Comparison of ENCODE assay signal across 29 cellular contexts in the genomic region with DNA sequence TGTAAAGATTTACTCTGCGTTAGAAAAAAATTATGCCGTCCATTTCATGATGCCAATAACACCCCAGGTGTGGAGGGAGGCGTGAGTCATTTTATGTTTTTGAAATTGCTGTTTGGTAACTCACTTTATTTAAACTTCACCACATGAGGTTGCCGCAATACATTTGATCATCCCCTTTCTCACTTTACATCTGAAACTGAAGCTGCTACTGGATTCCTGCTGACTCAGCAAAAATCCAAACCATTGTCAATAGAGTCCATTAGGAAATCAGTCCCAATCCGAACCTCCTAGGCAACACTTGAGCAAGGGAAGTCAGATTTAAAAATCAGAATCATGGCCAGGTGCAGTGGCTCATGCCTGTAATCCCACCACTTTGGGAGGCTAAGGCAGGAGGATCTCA.
"Had no signal": no experiment of that assay in that cellular context is flagged by ENCODE, and none has a peak within 500 bp of the region (broad histone marks: within the 10 kb centered on the region; RNA-seq: fewer than 3 reads in every experiment).

No MANE protein-coding gene starts in this region.

- H3K27ac Mint-ChIP-seq: effector memory CD8-positive, alpha-beta T cell; immature natural killer cell; memory B cell; natural killer cell; stimulated activated naive B cell treated with anti-CD40 and anti-IgM and Interleukin-4, amounts not matched to agents 10 μg/mL and 1 μg/mL and 100 μg/mL, for 72 hours; stimulated activated naive CD8-positive, alpha-beta T cell treated with anti-CD3 and anti-CD28 coated beads, Interleukin-15, Interleukin-2, amounts not matched to agents 100 ng/mL and 50 ng/mL, for 24 hours had no signal

- FAIRE-seq: endometrium had no signal

- DNase-seq: cortex of kidney; effector memory CD8-positive, alpha-beta T cell; foreskin keratinocyte; glutamatergic neuron; heart right ventricle; hippocampal formation; immature natural killer cell; islet precursor cell; kidney glomerular epithelial cell; left colon; left ventricle myocardium superior; lower lobe of right lung; natural killer cell; occipital lobe; ovary; posterior cingulate gyrus; psoas muscle; right cardiac atrium; spleen; stimulated activated CD4-positive, alpha-beta T cell treated with anti-CD3 and anti-CD28 coated beads, Interleukin-4, amount 100 ng/mL, for 4 hours; stimulated activated naive B cell treated with anti-CD40 and anti-IgM and Interleukin-4, amounts not matched to agents 10 μg/mL and 1 μg/mL and 100 μg/mL, for 72 hours; upper lobe of right lung; uterus had no signal

- H3K27me3 ChIP-seq: heart right ventricle, ovary, tibial nerve, upper lobe of right lung, uterus had no signal

- H3K36me3 Mint-ChIP-seq: immature natural killer cell; memory B cell; natural killer cell; stimulated activated naive B cell treated with anti-CD40 and anti-IgM and Interleukin-4, amounts not matched to agents 10 μg/mL and 1 μg/mL and 100 μg/mL, for 72 hours had no signal

- H3K4me1 ChIP-seq: foreskin keratinocyte, heart right ventricle, lower lobe of right lung, tibial nerve, upper lobe of right lung, uterus had no signal

- H3K9me3 ChIP-seq: heart right ventricle, lower lobe of right lung, ovary, psoas muscle, spleen, thoracic aorta, upper lobe of right lung, uterus had no signal

- H3K27ac ChIP-seq: foreskin keratinocyte, heart right ventricle, lower lobe of right lung, ovary, psoas muscle, skin epidermis, thoracic aorta, tibial nerve, upper lobe of right lung, uterus had no signal

- H3K4me3 Mint-ChIP-seq: effector memory CD8-positive, alpha-beta T cell; immature natural killer cell; memory B cell; natural killer cell; stimulated activated naive B cell treated with anti-CD40 and anti-IgM and Interleukin-4, amounts not matched to agents 10 μg/mL and 1 μg/mL and 100 μg/mL, for 72 hours; stimulated activated naive CD8-positive, alpha-beta T cell treated with anti-CD3 and anti-CD28 coated beads, Interleukin-15, Interleukin-2, amounts not matched to agents 100 ng/mL and 50 ng/mL, for 24 hours had no signal

- H3K9me3 Mint-ChIP-seq: immature natural killer cell, natural killer cell had no signal

- H3K36me3 ChIP-seq: heart right ventricle, lower lobe of right lung, ovary, spleen, thoracic aorta, tibial nerve, upper lobe of right lung, uterus had no signal

- H3K4me3 ChIP-seq: heart right ventricle, lower lobe of right lung, ovary, psoas muscle, skin epidermis, spleen, thoracic aorta, tibial nerve, upper lobe of right lung, uterus had no signal

- ATAC-seq: effector memory CD8-positive, alpha-beta T cell; foreskin keratinocyte; heart right ventricle; left colon; left ventricle myocardium superior; lower lobe of right lung; natural killer cell; psoas muscle; right cardiac atrium; stimulated activated naive B cell treated with anti-CD40 and anti-IgM and Interleukin-4, amounts not matched to agents 10 μg/mL and 1 μg/mL and 100 μg/mL, for 72 hours; upper lobe of right lung had no signal
